Comparison of ENCODE assay signal across 1 cellular context in the genomic region with DNA sequence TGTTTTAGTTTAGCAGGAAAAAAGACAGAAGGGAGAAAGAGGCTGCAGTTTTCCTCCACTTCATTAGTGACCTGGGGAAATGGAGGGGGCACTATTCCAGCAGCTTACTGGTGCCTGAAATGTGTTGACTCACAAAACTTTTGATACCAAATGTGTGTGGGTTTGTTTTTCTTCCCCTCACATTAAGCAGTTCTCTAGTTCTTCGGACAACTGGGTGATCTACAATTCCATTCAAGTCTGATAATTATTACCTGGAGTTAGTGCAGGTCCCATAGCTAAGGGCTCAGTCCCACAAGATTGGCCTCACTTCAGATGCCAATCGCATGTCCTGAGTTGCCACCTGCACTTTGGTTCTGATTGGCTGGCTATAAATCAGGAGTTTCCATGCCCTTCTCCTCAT.
TF ChIP-seq lines count a peak whose summit lies in the region.

No MANE protein-coding gene starts in this region.

TF ChIP-seq in GM12878, 131 proteins besides CTCF, POLR2A, EP300 and RAD21 (continued from another document):
- TF ChIP-seq, protein P1, sequence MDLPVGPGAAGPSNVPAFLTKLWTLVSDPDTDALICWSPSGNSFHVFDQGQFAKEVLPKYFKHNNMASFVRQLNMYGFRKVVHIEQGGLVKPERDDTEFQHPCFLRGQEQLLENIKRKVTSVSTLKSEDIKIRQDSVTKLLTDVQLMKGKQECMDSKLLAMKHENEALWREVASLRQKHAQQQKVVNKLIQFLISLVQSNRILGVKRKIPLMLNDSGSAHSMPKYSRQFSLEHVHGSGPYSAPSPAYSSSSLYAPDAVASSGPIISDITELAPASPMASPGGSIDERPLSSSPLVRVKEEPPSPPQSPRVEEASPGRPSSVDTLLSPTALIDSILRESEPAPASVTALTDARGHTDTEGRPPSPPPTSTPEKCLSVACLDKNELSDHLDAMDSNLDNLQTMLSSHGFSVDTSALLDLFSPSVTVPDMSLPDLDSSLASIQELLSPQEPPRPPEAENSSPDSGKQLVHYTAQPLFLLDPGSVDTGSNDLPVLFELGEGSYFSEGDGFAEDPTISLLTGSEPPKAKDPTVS (IDR thresholded peaks at IDR 0.05; ENCODE audit: low read depth, low read length), result no peak
- no peak for TF ChIP-seq GATAD2B (conservative IDR thresholded peaks at IDR 0.05; ENCODE audit: low read depth)
- TF ChIP-seq MYB (IDR thresholded peaks at IDR 0.05; ENCODE audit: borderline replicate concordance, low read depth, low read length), result no peak
- TF ChIP-seq, protein P2, sequence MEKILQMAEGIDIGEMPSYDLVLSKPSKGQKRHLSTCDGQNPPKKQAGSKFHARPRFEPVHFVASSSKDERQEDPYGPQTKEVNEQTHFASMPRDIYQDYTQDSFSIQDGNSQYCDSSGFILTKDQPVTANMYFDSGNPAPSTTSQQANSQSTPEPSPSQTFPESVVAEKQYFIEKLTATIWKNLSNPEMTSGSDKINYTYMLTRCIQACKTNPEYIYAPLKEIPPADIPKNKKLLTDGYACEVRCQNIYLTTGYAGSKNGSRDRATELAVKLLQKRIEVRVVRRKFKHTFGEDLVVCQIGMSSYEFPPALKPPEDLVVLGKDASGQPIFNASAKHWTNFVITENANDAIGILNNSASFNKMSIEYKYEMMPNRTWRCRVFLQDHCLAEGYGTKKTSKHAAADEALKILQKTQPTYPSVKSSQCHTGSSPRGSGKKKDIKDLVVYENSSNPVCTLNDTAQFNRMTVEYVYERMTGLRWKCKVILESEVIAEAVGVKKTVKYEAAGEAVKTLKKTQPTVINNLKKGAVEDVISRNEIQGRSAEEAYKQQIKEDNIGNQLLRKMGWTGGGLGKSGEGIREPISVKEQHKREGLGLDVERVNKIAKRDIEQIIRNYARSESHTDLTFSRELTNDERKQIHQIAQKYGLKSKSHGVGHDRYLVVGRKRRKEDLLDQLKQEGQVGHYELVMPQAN (conservative IDR thresholded peaks at IDR 0.05), result no peak
- no peak for TF ChIP-seq NR2C1 (IDR thresholded peaks at IDR 0.05)
- TF ChIP-seq, protein P3, sequence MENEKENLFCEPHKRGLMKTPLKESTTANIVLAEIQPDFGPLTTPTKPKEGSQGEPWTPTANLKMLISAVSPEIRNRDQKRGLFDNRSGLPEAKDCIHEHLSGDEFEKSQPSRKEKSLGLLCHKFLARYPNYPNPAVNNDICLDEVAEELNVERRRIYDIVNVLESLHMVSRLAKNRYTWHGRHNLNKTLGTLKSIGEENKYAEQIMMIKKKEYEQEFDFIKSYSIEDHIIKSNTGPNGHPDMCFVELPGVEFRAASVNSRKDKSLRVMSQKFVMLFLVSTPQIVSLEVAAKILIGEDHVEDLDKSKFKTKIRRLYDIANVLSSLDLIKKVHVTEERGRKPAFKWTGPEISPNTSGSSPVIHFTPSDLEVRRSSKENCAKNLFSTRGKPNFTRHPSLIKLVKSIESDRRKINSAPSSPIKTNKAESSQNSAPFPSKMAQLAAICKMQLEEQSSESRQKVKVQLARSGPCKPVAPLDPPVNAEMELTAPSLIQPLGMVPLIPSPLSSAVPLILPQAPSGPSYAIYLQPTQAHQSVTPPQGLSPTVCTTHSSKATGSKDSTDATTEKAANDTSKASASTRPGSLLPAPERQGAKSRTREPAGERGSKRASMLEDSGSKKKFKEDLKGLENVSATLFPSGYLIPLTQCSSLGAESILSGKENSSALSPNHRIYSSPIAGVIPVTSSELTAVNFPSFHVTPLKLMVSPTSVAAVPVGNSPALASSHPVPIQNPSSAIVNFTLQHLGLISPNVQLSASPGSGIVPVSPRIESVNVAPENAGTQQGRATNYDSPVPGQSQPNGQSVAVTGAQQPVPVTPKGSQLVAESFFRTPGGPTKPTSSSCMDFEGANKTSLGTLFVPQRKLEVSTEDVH (IDR thresholded peaks at IDR 0.05; ENCODE audit: low read depth, partially characterized antibody), result no peak
- TF ChIP-seq KDM1A (IDR thresholded peaks at IDR 0.05; ENCODE audit: borderline replicate concordance), result no peak
- TF ChIP-seq HDAC6 (IDR thresholded peaks at IDR 0.05; ENCODE audit: unreplicated experiment), result no peak
- no peak for TF ChIP-seq MXI1 (IDR thresholded peaks at IDR 0.05; ENCODE audit: low read depth, low read length)
- TF ChIP-seq STAT1 (conservative IDR thresholded peaks at IDR 0.05), result no peak
- TF ChIP-seq WRNIP1 (IDR thresholded peaks at IDR 0.05; ENCODE audit: borderline replicate concordance, low read depth, low read length), result no peak
